In genomic region chr12:47652491-47653234, GRCh38 we compare ENCODE assay signal across 11 cellular contexts. TPM values are rescaled to one million over a fixed set of nuclear protein-coding genes. Genes with fewer than 3 reads are reported as not detected.
A peak's percentile ranks its signal among the peaks of the same experiment; 100 is the strongest.
DNase-seq lines count a peak whose midpoint lies in the region; ATAC-seq, FAIRE-seq and TF ChIP-seq lines count a peak whose summit lies in the region.
"Had no signal": no experiment of that assay in that cellular context is flagged by ENCODE, and none has a peak within 500 bp of the region (broad histone marks: within the 10 kb centered on the region; RNA-seq: fewer than 3 reads in every experiment).

No MANE protein-coding gene starts in this region.

- no peak for ATAC-seq in CD8-positive, alpha-beta T cell
- no peak for ATAC-seq in GM19455 (IDR thresholded peaks at IDR 0.05; ENCODE audit: unreplicated experiment)

- TF ChIP-seq POLR2A in GM12892 (IDR thresholded peaks at IDR 0.05; ENCODE audit: low read depth, low read length), result no peak

- peak overlapping the region; percentile 28 for H3K27ac Mint-ChIP-seq in CD8-positive, alpha-beta T cell
- H3K27ac Mint-ChIP-seq: CD4-positive, alpha-beta T cell had no signal

- no peaks in the 10 kb centered on the region for H3K9me3 Mint-ChIP-seq in CD8-positive, alpha-beta T cell
- H3K9me3 Mint-ChIP-seq: CD4-positive, alpha-beta T cell had no signal

- no peak overlapping the region for H3K9ac ChIP-seq in colonic mucosa (ENCODE audit: low read depth in 2 of 2, low read length in 2 of 2)

- H3K4me3 Mint-ChIP-seq in CD8-positive, alpha-beta T cell, result no peak overlapping the region
- H3K4me3 Mint-ChIP-seq: CD4-positive, alpha-beta T cell had no signal

- H3K4me3 ChIP-seq in CD8-positive, alpha-beta T cell (ENCODE audit: low read depth, low read length), result no peak overlapping the region
- no peak overlapping the region for H3K4me3 ChIP-seq in colonic mucosa

- CTCF ChIA-PET in CD8-positive, alpha-beta T cell (lab: Charles Lee), result interaction anchor here (0.7 to 4.4 kb wide), 10 partner anchors 9 to 629 kb away, joined by 3 to 17 read pairs (median 6); no protein-coding TSS in a partner anchor

- H3K27ac ChIP-seq in CD8-positive, alpha-beta T cell (ENCODE audit: low read depth, low read length), result no peak overlapping the region
- no peak overlapping the region for H3K27ac ChIP-seq in colonic mucosa

- POLR2A ChIA-PET in CD8-positive, alpha-beta T cell (lab: Charles Lee), result no interaction called here

- no peaks in the 10 kb centered on the region for H3K9me3 ChIP-seq in CD8-positive, alpha-beta T cell (ENCODE audit: low read length)
- no peaks in the 10 kb centered on the region for H3K9me3 ChIP-seq in colonic mucosa

- H3K4me1 ChIP-seq in CD8-positive, alpha-beta T cell (ENCODE audit: insufficient read depth, low read length), result peaks cover 9% of the 10 kb centered on the region
- H3K4me1 ChIP-seq in colonic mucosa, result no peaks in the 10 kb centered on the region

- no peak for DNase-seq in CD8-positive, alpha-beta T cell
- DNase-seq in NCI-H2029 (lab: John Stamatoyannopoulos, UW) (peak; percentile 67), colonic mucosa (peak; percentile 25), mucosa of gallbladder (ENCODE audit: low spot score) (peak; percentile 13), GM12892 (ENCODE audit: insufficient read length) (no peak)
- no peak for DNase-seq in stimulated activated CD4-positive, alpha-beta T cell treated with anti-CD3 and anti-CD28 coated beads, Interleukin-4, amount 100 ng/mL, for 1 hour
- DNase-seq in effector CD8-positive, alpha-beta T cell (lab: John Stamatoyannopoulos, UW), result no peak
- DNase-seq: activated CD4-positive, alpha-beta T cell treated with anti-CD3 and anti-CD28 coated beads, Interleukin-2, amount 50 U/mL, for 48 hours; CD4-positive, alpha-beta T cell; MM.1S had no signal

- H3K27me3 ChIP-seq in CD8-positive, alpha-beta T cell (ENCODE audit: insufficient read depth, low read length), result no peaks in the 10 kb centered on the region
- no peaks in the 10 kb centered on the region for H3K27me3 ChIP-seq in colonic mucosa

- TF ChIP-seq CTCF in CD8-positive, alpha-beta T cell (IDR thresholded peaks at IDR 0.05), result no peak
- TF ChIP-seq CTCF in colonic mucosa (IDR thresholded peaks at IDR 0.05), result no peak

- H3K27me3 Mint-ChIP-seq in CD8-positive, alpha-beta T cell (ENCODE audit: low read depth), result no peaks in the 10 kb centered on the region
- H3K27me3 Mint-ChIP-seq: CD4-positive, alpha-beta T cell had no signal

- peaks cover 2% of the 10 kb centered on the region for H3K36me3 Mint-ChIP-seq in CD8-positive, alpha-beta T cell

- FAIRE-seq in GM12892 (lab: Jason Lieb, UNC), result no peak

- H3K36me3 ChIP-seq in CD8-positive, alpha-beta T cell (ENCODE audit: insufficient read depth, low read length), result peaks cover 3% of the 10 kb centered on the region
- H3K36me3 ChIP-seq in colonic mucosa, result no peaks in the 10 kb centered on the region

- peaks cover 16% of the 10 kb centered on the region for H3K4me1 Mint-ChIP-seq in CD8-positive, alpha-beta T cell (ENCODE audit: low read depth)

- intact Hi-C loops in CD8-positive, alpha-beta T cell (cut with DNase I, micrococcal nuclease), result loop anchor here (5.0 to 10.0 kb wide), 4 partner anchors 35 to 618 kb away; no protein-coding TSS in a partner anchor
- intact Hi-C loops in colonic mucosa (cut with DNase I), result loop anchor here (10.0 kb wide), 1 partner anchor 618 kb away; no protein-coding TSS in a partner anchor

RNA-seq across cellular contexts. Expression of gene RPAP3, which starts 53.2 kb away (rescaled TPM):
- 10 to 100 TPM; 17.3 to 18.3 TPM for total RNA-seq in CD8-positive, alpha-beta T cell
- total RNA-seq in colonic mucosa, result 10 to 100 TPM; 16.7 to 17.0 TPM
- total RNA-seq in mucosa of gallbladder, result 20.2 TPM
- 31.2 TPM for polyA plus RNA-seq in GM12892 (2012; ENCODE audit: missing spikeins)

Comparison
In these comparisons a context has a peak if more than half of its experiments do, and no peak if none do; other contexts are left out.
1. DNase-seq: peak in NCI-H2029 (single experiment), colonic mucosa (single experiment) and mucosa of gallbladder (single experiment); none in CD8-positive, alpha-beta T cell (0 of 7), stimulated activated CD4-positive, alpha-beta T cell treated with anti-CD3 and anti-CD28 coated beads, Interleukin-4, amount 100 ng/mL, for 1 hour (single experiment), GM12892 (single experiment) and effector CD8-positive, alpha-beta T cell (single experiment).